ENCODE assay signal across 4 cellular contexts in genomic region chr17:16868616-16869015, GRCh38.
A peak's percentile ranks its signal among the peaks of the same experiment; 100 is the strongest.
DNase-seq lines count a peak whose midpoint lies in the region; TF ChIP-seq lines count a peak whose summit lies in the region.
"Not testable (repeated sequence)": the region's sequence is repeated elsewhere in the genome, so short reads cannot be mapped to it uniquely, and the experiment has no call there.

No MANE protein-coding gene starts in this region.

- not testable (repeated sequence) for H3K36me3 ChIP-seq in mesendoderm (ENCODE audit: control insufficient read depth, insufficient read depth, low read length); trophoblast cell (ENCODE audit: control insufficient read depth in 1 of 2, insufficient read depth in 2 of 2, low read length in 2 of 2)

- not testable (repeated sequence) for H3K4me3 Mint-ChIP-seq in type B pancreatic cell

- not testable (repeated sequence) for H3K27me3 Mint-ChIP-seq in type B pancreatic cell

- no CpG with 5 or more reads among the region's 13 CpGs for WGBS in mesendoderm (ENCODE audit: extremely low coverage, insufficient coverage, low lambda C conversion rate)
- no CpG with 5 or more reads among the region's 13 CpGs for WGBS in trophoblast cell (ENCODE audit: extremely low coverage, insufficient coverage, insufficient read length)

- not testable (repeated sequence) for H3K9me3 ChIP-seq in trophoblast cell (ENCODE audit: insufficient read depth, low read depth, low read length)

- TF ChIP-seq CTCF in type B pancreatic cell (conservative IDR thresholded peaks at IDR 0.05) = not testable (repeated sequence)

- not testable (repeated sequence) for H3K79me1 ChIP-seq in mesendoderm (ENCODE audit: low read length)
- H3K79me1 ChIP-seq in trophoblast cell (ENCODE audit: low read length) = peaks cover 11% of the 10 kb centered on the region

- H4K12ac ChIP-seq in trophoblast cell (ENCODE audit: low read depth, low read length) = not testable (repeated sequence)

- not testable (repeated sequence) for H2AK5ac ChIP-seq in mesendoderm (ENCODE audit: low read length); trophoblast cell (ENCODE audit: low read length)

- H3K36me3 Mint-ChIP-seq in type B pancreatic cell = not testable (repeated sequence)

- H3K4ac ChIP-seq in mesendoderm (ENCODE audit: low read depth, low read length); trophoblast cell (ENCODE audit: low read depth, low read length): not testable (repeated sequence)

- not testable (repeated sequence) for H3K18ac ChIP-seq in mesendoderm (ENCODE audit: low read length); trophoblast cell (ENCODE audit: low read length)

- H4K91ac ChIP-seq in trophoblast cell (ENCODE audit: low read depth, low read length) = not testable (repeated sequence)

- not testable (repeated sequence) for H3K27me3 ChIP-seq in mesendoderm (ENCODE audit: insufficient read depth, low read length, poor library complexity); trophoblast cell (ENCODE audit: insufficient read depth, low read length)

- not testable (repeated sequence) for H3K4me1 ChIP-seq in mesendoderm (ENCODE audit: control insufficient read depth, low read depth, low read length)
- peaks cover 6 to 14% of the 10 kb centered on the region in 2 experiments for H3K4me1 ChIP-seq in trophoblast cell (ENCODE audit: control insufficient read depth in 1 of 2, insufficient read depth in 2 of 2, low read length in 2 of 2)

- H3K27ac Mint-ChIP-seq in type B pancreatic cell = not testable (repeated sequence)

- not testable (repeated sequence) for H3K14ac ChIP-seq in trophoblast cell (ENCODE audit: low read length)

- H3K79me2 ChIP-seq in mesendoderm (ENCODE audit: control insufficient read depth, insufficient read depth, low read length); trophoblast cell (ENCODE audit: control insufficient read depth, insufficient read depth, low read length, poor library complexity): not testable (repeated sequence)

- H3K4me1 Mint-ChIP-seq in type B pancreatic cell (ENCODE audit: unreplicated experiment) = not testable (repeated sequence)

- not testable (repeated sequence) for H3K4me2 ChIP-seq in mesendoderm (ENCODE audit: low read length); trophoblast cell (ENCODE audit: low read length)

- H3K23ac ChIP-seq in mesendoderm (ENCODE audit: low read length); trophoblast cell (ENCODE audit: low read length): not testable (repeated sequence)

- DNase-seq in activated CD8-positive, alpha-beta memory T cell treated with anti-CD3 and anti-CD28 coated beads for 24 hours = peak; percentile 9
- DNase-seq in mesendoderm, trophoblast cell: not testable (repeated sequence)
- peak; percentile 56 for DNase-seq in type B pancreatic cell (ENCODE audit: extremely low spot score, unreplicated experiment)

- H4K8ac ChIP-seq in mesendoderm (ENCODE audit: low read depth, low read length); trophoblast cell (ENCODE audit: low read depth, low read length): not testable (repeated sequence)

- peak overlapping the region; percentile 42 for H3K56ac ChIP-seq in mesendoderm (ENCODE audit: low read length)

- H2BK120ac ChIP-seq in mesendoderm (ENCODE audit: low read depth, low read length); trophoblast cell (ENCODE audit: insufficient read depth, low read length, poor library complexity): not testable (repeated sequence)

- not testable (repeated sequence) for H3K9me3 Mint-ChIP-seq in type B pancreatic cell

- H3K9ac ChIP-seq in mesendoderm (ENCODE audit: low read length); trophoblast cell (ENCODE audit: low read length): not testable (repeated sequence)

- not testable (repeated sequence) for H3K27ac ChIP-seq in mesendoderm (ENCODE audit: low read depth, low read length); trophoblast cell (ENCODE audit: low read depth, low read length)

- H4K5ac ChIP-seq in mesendoderm (ENCODE audit: low read length) = not testable (repeated sequence)

- H2BK5ac ChIP-seq in mesendoderm (ENCODE audit: low read length); trophoblast cell (ENCODE audit: low read depth, low read length, poor library complexity): not testable (repeated sequence)

- H2AFZ ChIP-seq in trophoblast cell (ENCODE audit: insufficient read depth, low read length, poor library complexity) = not testable (repeated sequence)

- H3K4me3 ChIP-seq in mesendoderm (ENCODE audit: low read length); trophoblast cell (ENCODE audit: low read depth, low read length): not testable (repeated sequence)

- peak overlapping the region; percentile 68 for H2BK12ac ChIP-seq in trophoblast cell (ENCODE audit: low read length)

- H2BK15ac ChIP-seq in mesendoderm (replicated peaks; ENCODE audit: low read depth) = not testable (repeated sequence)
